ENCODE assay signal across 21 cellular contexts in the genomic region with DNA sequence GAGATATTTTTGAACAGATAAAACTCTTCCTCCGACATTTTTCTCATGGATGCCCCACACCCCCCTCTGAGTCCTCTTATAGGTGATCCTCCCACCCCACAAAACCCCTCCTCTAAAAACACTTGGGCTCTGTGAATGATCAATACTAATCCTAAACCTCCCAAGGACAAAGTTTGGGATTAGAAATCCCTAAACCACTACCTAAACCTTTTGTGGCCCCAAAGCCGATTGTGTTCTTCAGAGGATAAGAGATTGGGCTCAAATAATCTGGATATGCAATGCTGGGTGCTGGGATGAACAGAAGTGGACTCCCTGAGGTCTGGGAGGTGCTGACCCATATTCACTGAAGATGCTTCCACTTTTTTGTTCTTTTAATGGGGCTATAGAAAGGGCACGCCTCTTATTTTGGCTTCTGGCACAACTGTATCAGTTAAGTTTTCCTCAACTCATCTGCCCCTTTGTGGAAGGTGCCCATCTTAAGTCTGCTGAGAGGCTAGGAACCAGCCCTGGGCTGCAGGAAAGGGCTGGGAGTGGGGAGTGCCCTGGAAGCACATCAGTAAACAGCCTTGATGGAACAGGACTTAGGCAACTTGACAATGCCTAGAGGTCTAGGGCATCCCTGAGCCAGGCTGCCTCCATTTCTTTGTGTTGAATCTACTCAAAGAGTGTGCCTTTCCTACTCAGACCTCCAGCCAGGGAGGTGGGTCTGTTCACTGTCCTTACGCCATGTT. TPM values are rescaled to one million over a fixed set of nuclear protein-coding genes. Genes with fewer than 3 reads are reported as not detected.
DNase-seq lines count a peak whose midpoint lies in the region; ATAC-seq and TF ChIP-seq lines count a peak whose summit lies in the region.
"Had no signal": no experiment of that assay in that cellular context is flagged by ENCODE, and none has a peak within 500 bp of the region (broad histone marks: within the 10 kb centered on the region; RNA-seq: fewer than 3 reads in every experiment).

A gene with protein sequence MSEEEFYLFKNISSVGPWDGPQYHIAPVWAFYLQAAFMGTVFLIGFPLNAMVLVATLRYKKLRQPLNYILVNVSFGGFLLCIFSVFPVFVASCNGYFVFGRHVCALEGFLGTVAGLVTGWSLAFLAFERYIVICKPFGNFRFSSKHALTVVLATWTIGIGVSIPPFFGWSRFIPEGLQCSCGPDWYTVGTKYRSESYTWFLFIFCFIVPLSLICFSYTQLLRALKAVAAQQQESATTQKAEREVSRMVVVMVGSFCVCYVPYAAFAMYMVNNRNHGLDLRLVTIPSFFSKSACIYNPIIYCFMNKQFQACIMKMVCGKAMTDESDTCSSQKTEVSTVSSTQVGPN (minus strand): TSS at position 51 of the 731 bp plus-strand sequence. CDS start 13 bp downstream, at position 38.

- H3K27me3 Mint-ChIP-seq in chondrocyte (ENCODE audit: low read depth), result no peaks in the 10 kb centered on the region
- peaks cover 0 to 4% of the 10 kb centered on the region in 2 donors for H3K27me3 Mint-ChIP-seq in stimulated activated naive B cell treated with anti-CD40 and anti-IgM and Interleukin-4, amounts not matched to agents 10 μg/mL and 1 μg/mL and 100 μg/mL, for 72 hours
- H3K27me3 Mint-ChIP-seq: T-cell had no signal

- H3K27ac ChIP-seq in cardiac muscle cell (peak within 1 kb of the TSS; percentile 30), Panc1 (ENCODE audit: low read length) (no peak within 1 kb of the TSS), MM.1S (ENCODE audit: low read length) (no peak within 1 kb of the TSS), Karpas-422 (ENCODE audit: low read length) (no peak within 1 kb of the TSS)
- H3K27ac ChIP-seq: C4-2B had no signal

- peaks cover 37% of the 10 kb centered on the region for H3K36me3 Mint-ChIP-seq in chondrocyte (ENCODE audit: low read depth)
- peaks cover 20 to 44% of the 10 kb centered on the region in 2 donors for H3K36me3 Mint-ChIP-seq in stimulated activated naive B cell treated with anti-CD40 and anti-IgM and Interleukin-4, amounts not matched to agents 10 μg/mL and 1 μg/mL and 100 μg/mL, for 72 hours

- H3K27ac Mint-ChIP-seq in chondrocyte (ENCODE audit: unreplicated experiment), result peak within 1 kb of the TSS; percentile 65
- H3K27ac Mint-ChIP-seq in stimulated activated naive B cell treated with anti-CD40 and anti-IgM and Interleukin-4, amounts not matched to agents 10 μg/mL and 1 μg/mL and 100 μg/mL, for 72 hours, result peak within 1 kb of the TSS; percentile 51
- H3K27ac Mint-ChIP-seq: GM23338, T-cell had no signal

- no peaks in the 10 kb centered on the region for H3F3A ChIP-seq in MM.1S (ENCODE audit: insufficient read depth, low read length)

- H3K4me3 Mint-ChIP-seq in chondrocyte (ENCODE audit: unreplicated experiment), result no peak within 1 kb of the TSS
- no peak within 1 kb of the TSS for H3K4me3 Mint-ChIP-seq in stimulated activated naive B cell treated with anti-CD40 and anti-IgM and Interleukin-4, amounts not matched to agents 10 μg/mL and 1 μg/mL and 100 μg/mL, for 72 hours
- H3K4me3 Mint-ChIP-seq: GM23338, T-cell had no signal

- H3K79me2 ChIP-seq in MM.1S (ENCODE audit: low read length), result no peaks in the 10 kb centered on the region
- H3K79me2 ChIP-seq in Karpas-422 (ENCODE audit: low read length), result no peaks in the 10 kb centered on the region

- intact Hi-C loops in left ventricle myocardium superior (cut with micrococcal nuclease), result no loop called here
- intact Hi-C loops in Panc1 (cut with micrococcal nuclease; ENCODE audit: unreplicated experiment), result no loop called here

- no peak within 1 kb of the TSS for H3K9ac ChIP-seq in MM.1S (ENCODE audit: low read length)
- H3K9ac ChIP-seq in Karpas-422 (ENCODE audit: low read length), result no peak within 1 kb of the TSS

- CTCF ChIA-PET in Panc1 (lab: Charles Lee), result no interaction called here

- H2AFZ ChIP-seq in MM.1S (ENCODE audit: low read length) (no peak within 1 kb of the TSS), Karpas-422 (ENCODE audit: low read length) (no peak within 1 kb of the TSS)
- H2AFZ ChIP-seq: GM23338 had no signal

- H3K36me3 ChIP-seq in cardiac muscle cell (peaks cover 8% of the 10 kb centered on the region), Panc1 (ENCODE audit: control insufficient read depth, insufficient read depth, low read length) (peaks cover 10% of the 10 kb centered on the region; the same call in 1 of the 2 replicates), MM.1S (replicated peaks; ENCODE audit: insufficient read depth, low read length) (0 out of 2 replicates have a peak, but pooled peaks cover 4% of the 10 kb centered on the region), Karpas-422 (ENCODE audit: insufficient read depth, low read length) (peaks cover 25% of the 10 kb centered on the region)

- TF ChIP-seq CTCF in cardiac muscle cell (IDR thresholded peaks at IDR 0.05; ENCODE audit: low read depth, low read length) (no peak), Panc1 (IDR thresholded peaks at IDR 0.05) (no peak), chondrocyte (IDR thresholded peaks at IDR 0.05) (no peak), MM.1S (IDR thresholded peaks at IDR 0.05; ENCODE audit: low read length) (no peak)

- BruUV-seq in Panc1 (replicated peaks; lab: Mats Ljungman, UMichigan), result no TSS peak

- peaks cover 20% of the 10 kb centered on the region for H3K9me3 Mint-ChIP-seq in chondrocyte (ENCODE audit: low read depth)
- peaks cover 7 to 10% of the 10 kb centered on the region in 2 donors for H3K9me3 Mint-ChIP-seq in stimulated activated naive B cell treated with anti-CD40 and anti-IgM and Interleukin-4, amounts not matched to agents 10 μg/mL and 1 μg/mL and 100 μg/mL, for 72 hours

- POLR2A ChIA-PET in Panc1 (lab: Charles Lee), result no interaction called here

- in situ Hi-C loops in Panc1 (cut with HindIII; ENCODE audit: low pct_unique_long_range_greater_than_20kb, low sequenced_read_pairs), result no loop called here

- peaks cover 19% of the 10 kb centered on the region for H3K4me1 Mint-ChIP-seq in chondrocyte (ENCODE audit: low read depth)
- H3K4me1 Mint-ChIP-seq in stimulated activated naive B cell treated with anti-CD40 and anti-IgM and Interleukin-4, amounts not matched to agents 10 μg/mL and 1 μg/mL and 100 μg/mL, for 72 hours, result peaks cover 0 to 10% of the 10 kb centered on the region in 2 donors
- H3K4me1 Mint-ChIP-seq: GM23338, T-cell had no signal

- H3K4me2 ChIP-seq in MM.1S (ENCODE audit: low read depth, low read length) (no peak within 1 kb of the TSS), Karpas-422 (ENCODE audit: low read depth, low read length, poor library complexity, severe bottlenecking) (no peak within 1 kb of the TSS)
- H3K4me2 ChIP-seq: GM23338 had no signal

- no peaks in the 10 kb centered on the region for H3K4me1 ChIP-seq in cardiac muscle cell (ENCODE audit: low read depth)
- H3K4me1 ChIP-seq in Panc1 (ENCODE audit: control insufficient read depth, insufficient read depth, low read length), result no peaks in the 10 kb centered on the region
- H3K4me1 ChIP-seq in MM.1S (ENCODE audit: low read length), result no peaks in the 10 kb centered on the region
- no peaks in the 10 kb centered on the region for H3K4me1 ChIP-seq in Karpas-422 (ENCODE audit: low read length)
- H3K4me1 ChIP-seq: HAP-1 had no signal

- H4K20me1 ChIP-seq in MM.1S (ENCODE audit: insufficient read depth, low read length) (no peaks in the 10 kb centered on the region), Karpas-422 (ENCODE audit: insufficient read depth, low read depth, low read length) (no peaks in the 10 kb centered on the region)

- H3K9me3 ChIP-seq in cardiac muscle cell (ENCODE audit: low read depth) (no peaks in the 10 kb centered on the region), Panc1 (ENCODE audit: control insufficient read depth, insufficient read depth, low read depth, low read length) (peaks cover 8% of the 10 kb centered on the region; the same call in 1 of the 2 replicates), MM.1S (replicated peaks; ENCODE audit: insufficient read depth, low read length) (no peaks in the 10 kb centered on the region), Karpas-422 (ENCODE audit: low read length) (no peaks in the 10 kb centered on the region)
- H3K9me3 ChIP-seq: HAP-1 had no signal

- no peaks in the 10 kb centered on the region for H3K27me3 ChIP-seq in cardiac muscle cell
- H3K27me3 ChIP-seq in Panc1 (ENCODE audit: control insufficient read depth, insufficient read depth, low read length), result no peaks in the 10 kb centered on the region
- H3K27me3 ChIP-seq in MM.1S (replicated peaks; ENCODE audit: insufficient read depth, low read length), result no peaks in the 10 kb centered on the region
- no peaks in the 10 kb centered on the region for H3K27me3 ChIP-seq in Karpas-422 (ENCODE audit: low read length)

- DNase-seq in cardiac muscle cell (ENCODE audit: low read depth in 1 of 2, low spot score in 1 of 2) (no peak), left ventricle myocardium superior (no peak), Panc1 (ENCODE audit: low read depth, low spot score) (no peak), chondrocyte (ENCODE audit: low spot score) (no peak), HUDEP-2 (lab: John Stamatoyannopoulos, UW; ENCODE audit: unreplicated experiment in 76 of 76) (no peak), MM.1S (no peak), Karpas-422 (no peak)
- no peak for DNase-seq in stimulated activated naive B cell treated with anti-CD40 and anti-IgM and Interleukin-4, amounts not matched to agents 10 μg/mL and 1 μg/mL and 100 μg/mL, for 72 hours
- DNase-seq: 8988T, NCI-H1105, NCI-H146, NCI-H2029, NCI-H226, NCI-H510A treated with DMSO at 0.1 percent for 48 hours, OCI-M1, RPMI8226, SIG-M5, T-cell had no signal

- H3K4me3 ChIP-seq in cardiac muscle cell (no peak within 1 kb of the TSS), Panc1 (ENCODE audit: low read depth in 2 of 2, low read length in 2 of 2) (no peak within 1 kb of the TSS), MM.1S (ENCODE audit: low read length) (no peak within 1 kb of the TSS), Karpas-422 (ENCODE audit: low read length) (no peak within 1 kb of the TSS)
- H3K4me3 ChIP-seq: GM23338, HAP-1 had no signal

- H3K9me2 ChIP-seq in MM.1S (replicated peaks; ENCODE audit: insufficient read depth, low read length), result no peaks in the 10 kb centered on the region
- no peaks in the 10 kb centered on the region for H3K9me2 ChIP-seq in Karpas-422 (replicated peaks; ENCODE audit: insufficient read depth, low read length)

- ATAC-seq in left ventricle myocardium superior, result no peak
- peak; percentile 44; the same call in 1 of the 2 replicates for ATAC-seq in Panc1
- ATAC-seq in stimulated activated naive B cell treated with anti-CD40 and anti-IgM and Interleukin-4, amounts not matched to agents 10 μg/mL and 1 μg/mL and 100 μg/mL, for 72 hours (replicated peaks), result no peak

RNA-seq across cellular contexts. Expression of the gene that starts here (rescaled TPM):
- total RNA-seq in cardiac muscle cell (not detected in 2 replicates), left ventricle myocardium superior (not detected), Panc1 (2021; ENCODE audit: unreplicated experiment) (not detected), chondrocyte (not detected in 3 replicates)
- 0.74 and 2.1 TPM in 2 replicates for polyA plus RNA-seq in cardiac muscle cell
- 0.87 TPM for polyA plus RNA-seq in Panc1 (2012; ENCODE audit: insufficient read length)
- total RNA-seq in Karpas-422 (2014; rRNA removed; shearing (Covaris generic); ENCODE audit: low replicate concordance), result not detected in 2 replicates
- total RNA-seq: GM23338, T-cell had no signal

Comparison
In these comparisons a context has a peak if more than half of its experiments do, and no peak if none do; other contexts are left out.
1. Peak in ATAC-seq in Panc1; RNA of the gene not detected or under 1 TPM.